In the genomic region with DNA sequence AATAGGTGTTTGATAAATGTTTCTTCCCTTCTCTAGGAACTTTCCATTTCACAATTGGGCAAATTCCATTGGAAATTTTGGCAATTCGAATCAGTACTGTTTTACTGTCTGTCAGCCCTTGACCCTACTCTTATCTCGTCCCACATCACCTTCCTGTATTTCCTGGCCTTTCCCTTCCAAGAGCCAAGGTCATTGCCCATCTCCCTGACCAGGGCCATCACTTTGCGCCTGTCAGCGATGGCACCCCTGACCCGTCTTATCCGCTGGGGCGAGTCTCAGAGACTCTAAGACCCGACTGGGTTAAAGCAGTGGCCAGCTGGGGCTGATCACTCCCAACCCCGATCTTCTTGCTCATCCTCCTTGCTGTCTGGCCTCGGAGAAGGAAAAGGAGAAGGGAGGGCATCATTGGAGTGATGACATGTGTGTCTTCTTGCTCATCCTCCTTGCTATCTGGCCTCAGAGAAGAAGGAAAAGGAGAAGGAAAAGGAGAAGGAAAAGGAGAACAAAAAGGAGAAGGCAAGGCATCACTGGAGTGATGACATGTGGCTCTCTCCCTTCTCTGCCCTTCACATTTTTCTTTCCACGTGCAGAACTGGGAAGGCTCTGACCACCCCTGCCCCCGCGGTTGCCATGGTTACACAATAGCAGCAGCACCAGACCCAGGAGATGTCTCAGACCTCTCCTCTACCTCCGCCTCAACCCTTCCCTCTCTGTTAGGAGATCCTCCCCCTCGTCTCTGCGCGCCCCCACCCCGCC, we compare ENCODE assay signal across 9 cellular contexts. TPM values are rescaled to one million over a fixed set of nuclear protein-coding genes. Genes with fewer than 3 reads are reported as not detected.
DNase-seq lines count a peak whose midpoint lies in the region; ATAC-seq and TF ChIP-seq lines count a peak whose summit lies in the region.
"Had no signal": no experiment of that assay in that cellular context is flagged by ENCODE, and none has a peak within 500 bp of the region (broad histone marks: within the 10 kb centered on the region; RNA-seq: fewer than 3 reads in every experiment).

No MANE protein-coding gene starts in this region.

- no peak for TF ChIP-seq CTCF in HFFc6 (IDR thresholded peaks at IDR 0.05)

- peaks cover 5% of the 10 kb centered on the region for H3K27me3 Mint-ChIP-seq in HFFc6 (ENCODE audit: insufficient read depth)
- H3K27me3 Mint-ChIP-seq in stimulated activated naive B cell treated with anti-CD40 and anti-IgM and Interleukin-4, amounts not matched to agents 10 μg/mL and 1 μg/mL and 100 μg/mL, for 72 hours, result peaks cover 44 to 49% of the 10 kb centered on the region in 2 donors

- peak; percentile 75 for DNase-seq in HFFc6
- DNase-seq in astrocyte of the hippocampus (ENCODE audit: low read depth, low spot score), result peak; percentile 41
- peak; percentile 63 for DNase-seq in islet precursor cell
- no peak for DNase-seq in stimulated activated naive B cell treated with anti-CD40 and anti-IgM and Interleukin-4, amounts not matched to agents 10 μg/mL and 1 μg/mL and 100 μg/mL, for 72 hours
- DNase-seq in germinal center (ENCODE audit: low spot score), result no peak
- DNase-seq in COLO829 (ENCODE audit: low spot score), result no peak

- H3K4me3 Mint-ChIP-seq in HFFc6, result peak overlapping the region; percentile 96
- peak overlapping the region; percentile 88 to 95 for H3K4me3 Mint-ChIP-seq in stimulated activated naive B cell treated with anti-CD40 and anti-IgM and Interleukin-4, amounts not matched to agents 10 μg/mL and 1 μg/mL and 100 μg/mL, for 72 hours

- H3K9me3 Mint-ChIP-seq in HFFc6, result peaks cover 6% of the 10 kb centered on the region
- H3K9me3 Mint-ChIP-seq in stimulated activated naive B cell treated with anti-CD40 and anti-IgM and Interleukin-4, amounts not matched to agents 10 μg/mL and 1 μg/mL and 100 μg/mL, for 72 hours, result peaks cover 5 to 6% of the 10 kb centered on the region in 2 donors

- H3K4me1 Mint-ChIP-seq in HFFc6 (ENCODE audit: low read depth), result peaks cover 34% of the 10 kb centered on the region
- peaks cover 22 to 29% of the 10 kb centered on the region in 2 donors for H3K4me1 Mint-ChIP-seq in stimulated activated naive B cell treated with anti-CD40 and anti-IgM and Interleukin-4, amounts not matched to agents 10 μg/mL and 1 μg/mL and 100 μg/mL, for 72 hours

- no peak for ATAC-seq in stimulated activated naive B cell treated with anti-CD40 and anti-IgM and Interleukin-4, amounts not matched to agents 10 μg/mL and 1 μg/mL and 100 μg/mL, for 72 hours (replicated peaks)
- ATAC-seq in HG03139 (IDR thresholded peaks at IDR 0.05; ENCODE audit: unreplicated experiment) (no peak), HG03469 (IDR thresholded peaks at IDR 0.05; ENCODE audit: unreplicated experiment) (no peak)
- ATAC-seq: body of pancreas had no signal

- peak overlapping the region; percentile 90 for H3K27ac Mint-ChIP-seq in HFFc6
- no peak overlapping the region for H3K27ac Mint-ChIP-seq in stimulated activated naive B cell treated with anti-CD40 and anti-IgM and Interleukin-4, amounts not matched to agents 10 μg/mL and 1 μg/mL and 100 μg/mL, for 72 hours

- peaks cover 17% of the 10 kb centered on the region for H3K36me3 Mint-ChIP-seq in HFFc6 (ENCODE audit: low read depth)
- H3K36me3 Mint-ChIP-seq in stimulated activated naive B cell treated with anti-CD40 and anti-IgM and Interleukin-4, amounts not matched to agents 10 μg/mL and 1 μg/mL and 100 μg/mL, for 72 hours, result peaks cover 0 to 5% of the 10 kb centered on the region in 2 donors

RNA-seq across cellular contexts. Expression of a gene that starts 2.1 kb away (rescaled TPM):
- 10 to 100 TPM; 16.5 to 23.7 (median 22.4) TPM for total RNA-seq in HFFc6 (2021; fragmentation: NEBNext Ultra II Directional; extraction: Animal tissue kit (Norgen Biotek cat#: 25700))

Comparison
In these comparisons a context has a peak if more than half of its experiments do, and no peak if none do; other contexts are left out.
1. DNase-seq: peak in HFFc6 (single experiment), astrocyte of the hippocampus (single experiment) and islet precursor cell (single experiment); none in stimulated activated naive B cell treated with anti-CD40 and anti-IgM and Interleukin-4, amounts not matched to agents 10 μg/mL and 1 μg/mL and 100 μg/mL, for 72 hours (single experiment), germinal center (single experiment) and COLO829 (single experiment).